ENCODE assay signal across 28 cellular contexts in the genomic region with DNA sequence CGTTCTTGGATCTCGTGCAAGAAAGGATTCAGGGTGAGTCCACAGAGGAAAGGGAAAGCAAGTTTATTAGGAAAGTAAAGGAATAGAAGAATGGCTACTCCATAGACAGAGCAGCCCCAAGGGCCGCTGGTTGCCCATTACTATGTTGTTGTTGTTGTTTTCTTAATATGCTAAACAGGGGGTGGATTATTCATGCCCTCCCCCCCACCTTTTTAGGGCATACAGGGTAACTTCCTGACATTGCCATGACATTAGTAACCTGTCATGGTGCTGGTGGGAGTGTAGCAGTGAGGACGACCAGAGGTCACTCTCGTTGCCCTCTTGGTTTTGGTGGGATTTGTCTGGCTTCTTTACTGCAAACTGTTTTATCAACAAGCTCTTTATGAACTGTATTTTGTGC.
"Had no signal": no experiment of that assay in that cellular context is flagged by ENCODE, and none has a peak within 500 bp of the region (broad histone marks: within the 10 kb centered on the region; RNA-seq: fewer than 3 reads in every experiment).

No MANE protein-coding gene starts in this region.

- H3K36me3 Mint-ChIP-seq: activated CD4-positive, alpha-beta memory T cell treated with anti-CD3 and anti-CD28 coated beads for 36 hours; activated naive CD8-positive, alpha-beta T cell; brain had no signal

- H3K36me3 ChIP-seq: cardiac muscle cell, MG63, Peyer's patch, SJSA1 had no signal

- H3K4me1 ChIP-seq: Peyer's patch, SJSA1 had no signal

- H3K4me1 Mint-ChIP-seq: activated CD4-positive, alpha-beta T cell treated with anti-CD3 and anti-CD28 coated beads, Interleukin-2, amount 10 ng/mL, durations not matched to agents 7 days and 5 days; brain; T-helper 17 cell had no signal

- FAIRE-seq: astrocyte had no signal

- H3K9me3 Mint-ChIP-seq: activated CD4-positive, alpha-beta memory T cell treated with anti-CD3 and anti-CD28 coated beads for 36 hours; activated CD4-positive, alpha-beta T cell treated with anti-CD3 and anti-CD28 coated beads, Interleukin-2, amount 10 ng/mL, durations not matched to agents 7 days and 5 days; activated T-cell treated with anti-CD3 and anti-CD28 coated beads, Interleukin-2, amount 50 U/mL, for 4 hours; brain had no signal

- H3K27me3 Mint-ChIP-seq: activated CD4-positive, alpha-beta memory T cell treated with anti-CD3 and anti-CD28 coated beads for 36 hours; activated CD4-positive, alpha-beta T cell treated with anti-CD3 and anti-CD28 coated beads, Interleukin-2, amount 10 ng/mL, durations not matched to agents 7 days and 5 days; activated naive CD8-positive, alpha-beta T cell; brain had no signal

- DNase-seq: activated CD4-positive, alpha-beta memory T cell treated with anti-CD3 and anti-CD28 coated beads for 36 hours; activated CD4-positive, alpha-beta T cell treated with anti-CD3 and anti-CD28 coated beads, Interleukin-2, amount 10 ng/mL, durations not matched to agents 7 days and 5 days; activated CD4-positive, CD25-positive, alpha-beta regulatory T cell; activated CD8-positive, alpha-beta memory T cell treated with anti-CD3 and anti-CD28 coated beads for 24 hours; activated effector memory CD4-positive, alpha-beta T cell treated with anti-CD3 and anti-CD28 coated beads, Interleukin-2, amount 50 U/mL, for 16 hours; activated naive CD4-positive, alpha-beta T cell treated with Interleukin-2 at 50 U/mL for 16 hours; activated T-cell treated with anti-CD3 and anti-CD28 coated beads, Interleukin-2, amount 50 U/mL, for 4 hours; amygdala; MG63; NCI-H1092 treated with DMSO at 0.1 percent for 48 hours; NCI-H1417 treated with DMSO at 0.1 percent for 48 hours; NCI-H1694; NCI-H2029; NCI-H345; NCI-H510A; NCI-H526 treated with DMSO at 0.1 percent for 48 hours; NK-92 treated with Interleukin-12 subunit alpha and Interleukin-12 subunit beta, amount 100 ng/mL, for 24 hours; Peyer's patch; Right ventricle myocardium superior; T-helper 17 cell; T-helper 9 cell had no signal

- ATAC-seq: activated T-cell treated with anti-CD3 and anti-CD28 coated beads, Interleukin-2, amount 50 U/mL, for 4 hours; SK-N-SH treated with all-trans-retinoic acid at 6 μM for 48 hours; T-helper 17 cell had no signal

- H3K9me3 ChIP-seq: MG63, Peyer's patch, SJSA1 had no signal

- H3K27ac Mint-ChIP-seq: activated CD4-positive, alpha-beta memory T cell treated with anti-CD3 and anti-CD28 coated beads for 36 hours; activated CD4-positive, alpha-beta T cell treated with anti-CD3 and anti-CD28 coated beads, Interleukin-2, amount 10 ng/mL, durations not matched to agents 7 days and 5 days; activated naive CD8-positive, alpha-beta T cell; brain; T-helper 17 cell had no signal

- H3K27ac ChIP-seq: cardiac muscle cell, Peyer's patch, RWPE1, SJSA1 had no signal

- H3K4me3 ChIP-seq: cardiac muscle cell, MG63, Peyer's patch, SJSA1 had no signal

- H3K27me3 ChIP-seq: cardiac muscle cell, MG63, Peyer's patch, SJSA1 had no signal

- H3K4me3 Mint-ChIP-seq: activated CD4-positive, alpha-beta memory T cell treated with anti-CD3 and anti-CD28 coated beads for 36 hours; activated CD4-positive, alpha-beta T cell treated with anti-CD3 and anti-CD28 coated beads, Interleukin-2, amount 10 ng/mL, durations not matched to agents 7 days and 5 days; activated naive CD8-positive, alpha-beta T cell; activated T-cell treated with anti-CD3 and anti-CD28 coated beads, Interleukin-2, amount 50 U/mL, for 4 hours; brain; T-helper 17 cell had no signal
